1 cellular context compared by ENCODE assay signal in the genomic region with DNA sequence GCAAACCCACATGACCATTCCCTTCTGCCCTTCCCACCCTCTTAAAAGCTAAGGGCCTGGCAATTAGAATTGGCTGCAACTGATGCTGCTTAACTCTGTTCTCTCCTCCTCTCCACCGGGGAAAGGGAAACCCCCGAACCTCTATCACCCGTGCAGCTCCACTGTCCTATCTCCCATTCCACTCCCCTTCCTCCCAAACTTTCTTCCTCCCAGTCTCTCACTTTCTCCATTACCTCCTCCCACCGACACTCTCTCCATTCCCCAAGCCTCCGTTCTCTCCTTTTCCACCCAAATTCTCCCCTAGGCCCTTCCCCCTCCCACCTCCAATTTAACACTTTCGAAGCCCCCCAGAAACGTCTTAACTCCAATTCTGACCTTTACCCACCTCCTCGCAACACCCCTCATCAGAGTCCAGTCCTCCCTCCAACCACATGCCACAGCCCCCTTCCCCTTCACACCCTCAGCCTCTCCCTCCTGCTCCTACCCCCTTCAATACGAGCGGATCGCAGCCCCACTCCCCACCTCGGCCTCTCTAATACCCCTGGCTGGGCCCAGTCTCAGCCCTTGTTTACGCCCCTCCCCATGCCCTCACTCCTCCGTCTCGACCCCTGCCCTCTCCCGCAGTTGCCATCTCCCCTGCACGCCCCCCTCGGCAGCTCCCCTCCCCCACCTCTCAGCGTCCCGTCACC.
TF ChIP-seq lines count a peak whose summit lies in the region.

No MANE protein-coding gene starts in this region.

TF ChIP-seq in GM12878, 131 proteins besides CTCF, POLR2A, EP300 and RAD21:
- TF ChIP-seq, protein P1, sequence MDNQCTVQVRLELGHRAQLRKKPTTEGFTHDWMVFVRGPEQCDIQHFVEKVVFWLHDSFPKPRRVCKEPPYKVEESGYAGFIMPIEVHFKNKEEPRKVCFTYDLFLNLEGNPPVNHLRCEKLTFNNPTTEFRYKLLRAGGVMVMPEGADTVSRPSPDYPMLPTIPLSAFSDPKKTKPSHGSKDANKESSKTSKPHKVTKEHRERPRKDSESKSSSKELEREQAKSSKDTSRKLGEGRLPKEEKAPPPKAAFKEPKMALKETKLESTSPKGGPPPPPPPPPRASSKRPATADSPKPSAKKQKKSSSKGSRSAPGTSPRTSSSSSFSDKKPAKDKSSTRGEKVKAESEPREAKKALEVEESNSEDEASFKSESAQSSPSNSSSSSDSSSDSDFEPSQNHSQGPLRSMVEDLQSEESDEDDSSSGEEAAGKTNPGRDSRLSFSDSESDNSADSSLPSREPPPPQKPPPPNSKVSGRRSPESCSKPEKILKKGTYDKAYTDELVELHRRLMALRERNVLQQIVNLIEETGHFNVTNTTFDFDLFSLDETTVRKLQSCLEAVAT (IDR thresholded peaks at IDR 0.05), result peak; percentile 73
- peak; percentile 89 for TF ChIP-seq NBN (IDR thresholded peaks at IDR 0.05)
- 0 out of 2 replicates have a peak, but pooled peaks have one; percentile 64 for TF ChIP-seq WRNIP1 (IDR thresholded peaks at IDR 0.05; ENCODE audit: borderline replicate concordance, low read depth, low read length)
- TF ChIP-seq JUND (IDR thresholded peaks at IDR 0.05; ENCODE audit: low read depth, low read length), result no peak
- peak; percentile 12 for TF ChIP-seq IKZF1 (conservative IDR thresholded peaks at IDR 0.05)
- TF ChIP-seq IRF4 (IDR thresholded peaks at IDR 0.05; ENCODE audit: low read depth, low read length), result no peak
- TF ChIP-seq SREBF2 (IDR thresholded peaks at IDR 0.05; ENCODE audit: low read length), result no peak
- TF ChIP-seq HDGF (IDR thresholded peaks at IDR 0.05), result peak; percentile 94
- TF ChIP-seq, protein P2, sequence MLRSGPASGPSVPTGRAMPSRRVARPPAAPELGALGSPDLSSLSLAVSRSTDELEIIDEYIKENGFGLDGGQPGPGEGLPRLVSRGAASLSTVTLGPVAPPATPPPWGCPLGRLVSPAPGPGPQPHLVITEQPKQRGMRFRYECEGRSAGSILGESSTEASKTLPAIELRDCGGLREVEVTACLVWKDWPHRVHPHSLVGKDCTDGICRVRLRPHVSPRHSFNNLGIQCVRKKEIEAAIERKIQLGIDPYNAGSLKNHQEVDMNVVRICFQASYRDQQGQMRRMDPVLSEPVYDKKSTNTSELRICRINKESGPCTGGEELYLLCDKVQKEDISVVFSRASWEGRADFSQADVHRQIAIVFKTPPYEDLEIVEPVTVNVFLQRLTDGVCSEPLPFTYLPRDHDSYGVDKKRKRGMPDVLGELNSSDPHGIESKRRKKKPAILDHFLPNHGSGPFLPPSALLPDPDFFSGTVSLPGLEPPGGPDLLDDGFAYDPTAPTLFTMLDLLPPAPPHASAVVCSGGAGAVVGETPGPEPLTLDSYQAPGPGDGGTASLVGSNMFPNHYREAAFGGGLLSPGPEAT (IDR thresholded peaks at IDR 0.05; ENCODE audit: low read depth), result peak; percentile 42; the same call in 1 of the 2 replicates
- TF ChIP-seq, protein P3, sequence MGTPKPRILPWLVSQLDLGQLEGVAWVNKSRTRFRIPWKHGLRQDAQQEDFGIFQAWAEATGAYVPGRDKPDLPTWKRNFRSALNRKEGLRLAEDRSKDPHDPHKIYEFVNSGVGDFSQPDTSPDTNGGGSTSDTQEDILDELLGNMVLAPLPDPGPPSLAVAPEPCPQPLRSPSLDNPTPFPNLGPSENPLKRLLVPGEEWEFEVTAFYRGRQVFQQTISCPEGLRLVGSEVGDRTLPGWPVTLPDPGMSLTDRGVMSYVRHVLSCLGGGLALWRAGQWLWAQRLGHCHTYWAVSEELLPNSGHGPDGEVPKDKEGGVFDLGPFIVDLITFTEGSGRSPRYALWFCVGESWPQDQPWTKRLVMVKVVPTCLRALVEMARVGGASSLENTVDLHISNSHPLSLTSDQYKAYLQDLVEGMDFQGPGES (IDR thresholded peaks at IDR 0.05), result no peak
- TF ChIP-seq TCF3 (IDR thresholded peaks at IDR 0.05; ENCODE audit: borderline replicate concordance, insufficient read depth, low read depth, low read length), result 0 out of 2 replicates have a peak, but pooled peaks have one; percentile 2
- peak in 1 of 2 experiments; percentile 53; a peak in 2 of 4 replicates for TF ChIP-seq BHLHE40 (IDR thresholded peaks at IDR 0.05; ENCODE audit: borderline replicate concordance in 1 of 2, low read depth in 2 of 2, low read length in 1 of 2)
- 0 out of 2 replicates have a peak, but pooled peaks have one; percentile 25 for TF ChIP-seq MXI1 (IDR thresholded peaks at IDR 0.05; ENCODE audit: low read depth, low read length)
- TF ChIP-seq, protein P4, sequence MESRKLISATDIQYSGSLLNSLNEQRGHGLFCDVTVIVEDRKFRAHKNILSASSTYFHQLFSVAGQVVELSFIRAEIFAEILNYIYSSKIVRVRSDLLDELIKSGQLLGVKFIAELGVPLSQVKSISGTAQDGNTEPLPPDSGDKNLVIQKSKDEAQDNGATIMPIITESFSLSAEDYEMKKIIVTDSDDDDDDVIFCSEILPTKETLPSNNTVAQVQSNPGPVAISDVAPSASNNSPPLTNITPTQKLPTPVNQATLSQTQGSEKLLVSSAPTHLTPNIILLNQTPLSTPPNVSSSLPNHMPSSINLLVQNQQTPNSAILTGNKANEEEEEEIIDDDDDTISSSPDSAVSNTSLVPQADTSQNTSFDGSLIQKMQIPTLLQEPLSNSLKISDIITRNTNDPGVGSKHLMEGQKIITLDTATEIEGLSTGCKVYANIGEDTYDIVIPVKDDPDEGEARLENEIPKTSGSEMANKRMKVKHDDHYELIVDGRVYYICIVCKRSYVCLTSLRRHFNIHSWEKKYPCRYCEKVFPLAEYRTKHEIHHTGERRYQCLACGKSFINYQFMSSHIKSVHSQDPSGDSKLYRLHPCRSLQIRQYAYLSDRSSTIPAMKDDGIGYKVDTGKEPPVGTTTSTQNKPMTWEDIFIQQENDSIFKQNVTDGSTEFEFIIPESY (IDR thresholded peaks at IDR 0.05), result no peak
- TF ChIP-seq, protein P5, sequence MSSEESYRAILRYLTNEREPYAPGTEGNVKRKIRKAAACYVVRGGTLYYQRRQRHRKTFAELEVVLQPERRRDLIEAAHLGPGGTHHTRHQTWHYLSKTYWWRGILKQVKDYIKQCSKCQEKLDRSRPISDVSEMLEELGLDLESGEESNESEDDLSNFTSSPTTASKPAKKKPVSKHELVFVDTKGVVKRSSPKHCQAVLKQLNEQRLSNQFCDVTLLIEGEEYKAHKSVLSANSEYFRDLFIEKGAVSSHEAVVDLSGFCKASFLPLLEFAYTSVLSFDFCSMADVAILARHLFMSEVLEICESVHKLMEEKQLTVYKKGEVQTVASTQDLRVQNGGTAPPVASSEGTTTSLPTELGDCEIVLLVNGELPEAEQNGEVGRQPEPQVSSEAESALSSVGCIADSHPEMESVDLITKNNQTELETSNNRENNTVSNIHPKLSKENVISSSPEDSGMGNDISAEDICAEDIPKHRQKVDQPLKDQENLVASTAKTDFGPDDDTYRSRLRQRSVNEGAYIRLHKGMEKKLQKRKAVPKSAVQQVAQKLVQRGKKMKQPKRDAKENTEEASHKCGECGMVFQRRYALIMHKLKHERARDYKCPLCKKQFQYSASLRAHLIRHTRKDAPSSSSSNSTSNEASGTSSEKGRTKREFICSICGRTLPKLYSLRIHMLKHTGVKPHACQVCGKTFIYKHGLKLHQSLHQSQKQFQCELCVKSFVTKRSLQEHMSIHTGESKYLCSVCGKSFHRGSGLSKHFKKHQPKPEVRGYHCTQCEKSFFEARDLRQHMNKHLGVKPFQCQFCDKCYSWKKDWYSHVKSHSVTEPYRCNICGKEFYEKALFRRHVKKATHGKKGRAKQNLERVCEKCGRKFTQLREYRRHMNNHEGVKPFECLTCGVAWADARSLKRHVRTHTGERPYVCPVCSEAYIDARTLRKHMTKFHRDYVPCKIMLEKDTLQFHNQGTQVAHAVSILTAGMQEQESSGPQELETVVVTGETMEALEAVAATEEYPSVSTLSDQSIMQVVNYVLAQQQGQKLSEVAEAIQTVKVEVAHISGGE (CRISPR knock-in tag; IDR thresholded peaks at IDR 0.05), result no peak
- TF ChIP-seq, protein P6, sequence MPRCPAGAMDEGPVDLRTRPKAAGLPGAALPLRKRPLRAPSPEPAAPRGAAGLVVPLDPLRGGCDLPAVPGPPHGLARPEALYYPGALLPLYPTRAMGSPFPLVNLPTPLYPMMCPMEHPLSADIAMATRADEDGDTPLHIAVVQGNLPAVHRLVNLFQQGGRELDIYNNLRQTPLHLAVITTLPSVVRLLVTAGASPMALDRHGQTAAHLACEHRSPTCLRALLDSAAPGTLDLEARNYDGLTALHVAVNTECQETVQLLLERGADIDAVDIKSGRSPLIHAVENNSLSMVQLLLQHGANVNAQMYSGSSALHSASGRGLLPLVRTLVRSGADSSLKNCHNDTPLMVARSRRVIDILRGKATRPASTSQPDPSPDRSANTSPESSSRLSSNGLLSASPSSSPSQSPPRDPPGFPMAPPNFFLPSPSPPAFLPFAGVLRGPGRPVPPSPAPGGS (IDR thresholded peaks at IDR 0.05; ENCODE audit: borderline replicate concordance, insufficient read depth, low read depth, low read length, poor library complexity, severe bottlenecking), result no peak
- TF ChIP-seq MTA2 (IDR thresholded peaks at IDR 0.05; ENCODE audit: low read depth), result peak; percentile 37; the same call in 1 of the 2 replicates
- peak; percentile 53 to 61; a peak in 3 of 4 replicates for TF ChIP-seq IKZF2 (IDR thresholded peaks at IDR 0.05)
